ENCODE assay signal across 19 cellular contexts in genomic region chr17:29837531-29837930, GRCh38.
DNase-seq lines count a peak whose midpoint lies in the region; ATAC-seq and TF ChIP-seq lines count a peak whose summit lies in the region.
"Had no signal": no experiment of that assay in that cellular context is flagged by ENCODE, and none has a peak within 500 bp of the region (broad histone marks: within the 10 kb centered on the region; RNA-seq: fewer than 3 reads in every experiment).

No MANE protein-coding gene starts in this region.

- H3K79me2 ChIP-seq in OCI-LY1 (ENCODE audit: insufficient read depth, low read length), result no peaks in the 10 kb centered on the region

- DNase-seq in HL-60 (ENCODE audit: low read depth in 1 of 2, low spot score in 1 of 2) (no peak), left colon (no peak), upper lobe of right lung (no peak), GDM1 (lab: John Stamatoyannopoulos, UW) (no peak), DMS79 (lab: John Stamatoyannopoulos, UW) (no peak)
- no peak for DNase-seq in effector CD8-positive, alpha-beta T cell (lab: John Stamatoyannopoulos, UW)
- DNase-seq: DMS79 treated with DMSO at 0.1 percent for 48 hours, GM23248, HCEC 1CT, KBM-7, NCI-H1417, NCI-H187, NCI-H2107, NCI-H446, SW 1271 had no signal

- peak; percentile 41 for ATAC-seq in left colon
- ATAC-seq in upper lobe of right lung, result peak; percentile 28
- ATAC-seq: Right ventricle myocardium inferior had no signal

- no peak overlapping the region for H3K9ac ChIP-seq in OCI-LY1 (ENCODE audit: low read length)
- H3K9ac ChIP-seq: BLaER1 treated with 17β-estradiol and CSF1 and Interleukin-3, amounts not matched to agents 10 nM and 100 nM; GM23248 had no signal

- H3K27me3 ChIP-seq in HL-60 (ENCODE audit: insufficient read depth, poor library complexity, severe bottlenecking), result no peaks in the 10 kb centered on the region
- no peaks in the 10 kb centered on the region for H3K27me3 ChIP-seq in OCI-LY1 (ENCODE audit: insufficient read depth, low read length)
- H3K27me3 ChIP-seq in upper lobe of right lung, result no peaks in the 10 kb centered on the region
- H3K27me3 ChIP-seq: BLaER1 treated with 17β-estradiol and CSF1 and Interleukin-3, amounts not matched to agents 10 nM and 100 nM had no signal

- no peaks in the 10 kb centered on the region for H4K20me1 ChIP-seq in OCI-LY1 (ENCODE audit: insufficient read depth, low read length)

- no peaks in the 10 kb centered on the region for H3K9me2 ChIP-seq in OCI-LY1 (ENCODE audit: low read depth, low read length)

- H3K9me3 ChIP-seq in OCI-LY1 (ENCODE audit: low read length), result no peaks in the 10 kb centered on the region
- H3K9me3 ChIP-seq in upper lobe of right lung, result no peaks in the 10 kb centered on the region
- H3K9me3 ChIP-seq: A549 had no signal

- no peak overlapping the region for H2AFZ ChIP-seq in OCI-LY1 (ENCODE audit: low read length)
- H2AFZ ChIP-seq: GM23248 had no signal

- TF ChIP-seq CTCF in HL-60 (IDR thresholded peaks at IDR 0.05; ENCODE audit: insufficient read depth, low read length) (no peak), OCI-LY1 (IDR thresholded peaks at IDR 0.05; ENCODE audit: low read length) (no peak), upper lobe of right lung (IDR thresholded peaks at IDR 0.05) (no peak)

- H3K4me1 ChIP-seq in OCI-LY1 (ENCODE audit: insufficient read depth, low read length, severe bottlenecking) (peaks cover 28% of the 10 kb centered on the region), upper lobe of right lung (no peaks in the 10 kb centered on the region)

- H3F3A ChIP-seq in OCI-LY1 (ENCODE audit: insufficient read depth, low read length), result no peaks in the 10 kb centered on the region

- H3K36me3 ChIP-seq in OCI-LY1 (ENCODE audit: insufficient read depth, low read length) (no peaks in the 10 kb centered on the region; the same call in 1 of the 2 replicates), upper lobe of right lung (no peaks in the 10 kb centered on the region)

- H3K4me3 ChIP-seq in HL-60 (replicated peaks; ENCODE audit: insufficient read depth, low read length) (no peak overlapping the region), OCI-LY1 (ENCODE audit: low read depth, low read length, poor library complexity, severe bottlenecking) (no peak overlapping the region), upper lobe of right lung (no peak overlapping the region)
- H3K4me3 ChIP-seq: A549; BLaER1 treated with 17β-estradiol and CSF1 and Interleukin-3, amounts not matched to agents 10 nM and 100 nM; GM23248 had no signal

- H3K27ac ChIP-seq in HL-60 (replicated peaks) (peak overlapping the region; percentile 14; the same call in 1 of the 2 replicates), OCI-LY1 (ENCODE audit: low read depth, low read length, poor library complexity, severe bottlenecking) (peak overlapping the region; percentile 93), upper lobe of right lung (no peak overlapping the region)
- H3K27ac ChIP-seq: GM23248 had no signal

- no peak overlapping the region for H3K4me2 ChIP-seq in OCI-LY1 (ENCODE audit: low read length)
- H3K4me2 ChIP-seq: A549 had no signal

- intact Hi-C loops in left colon (cut with DNase I, micrococcal nuclease), result no loop called here
- intact Hi-C loops in upper lobe of right lung (cut with DNase I), result no loop called here
